1 cellular context compared by ENCODE assay signal in the genomic region with DNA sequence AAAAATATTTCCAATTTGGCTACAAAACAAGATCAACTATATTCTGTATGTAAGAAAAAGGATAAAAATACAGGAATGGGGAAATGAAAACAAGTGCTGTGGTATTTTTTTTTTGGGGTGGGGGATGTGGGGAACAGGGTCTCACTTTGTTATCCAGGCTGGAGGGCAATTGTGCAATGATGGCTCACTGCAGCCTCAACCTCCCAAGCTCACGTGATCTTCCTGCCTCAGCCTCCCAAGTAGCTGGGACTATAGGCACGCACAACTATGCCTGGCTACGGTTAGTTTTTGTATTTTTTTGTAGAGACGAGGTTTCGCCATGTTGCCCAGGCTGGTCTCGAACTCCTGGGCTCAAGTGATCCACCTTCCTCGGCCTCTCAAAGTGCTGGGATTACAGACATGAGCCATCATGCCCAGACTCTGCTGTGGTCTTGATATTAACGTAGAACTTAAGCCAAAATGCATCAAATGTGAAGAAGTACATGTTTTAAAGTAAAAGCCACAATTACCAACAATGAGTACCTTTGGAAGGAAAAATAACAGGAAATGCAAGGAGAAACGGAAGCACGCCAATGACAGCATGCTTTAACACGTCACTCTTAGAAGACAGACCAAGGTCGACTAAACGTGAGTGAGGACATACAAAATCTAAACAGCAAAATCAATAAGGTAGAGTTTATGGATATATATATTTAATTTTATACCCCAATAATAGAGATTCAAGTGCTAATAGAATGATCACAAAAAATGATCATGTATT.
TF ChIP-seq lines count a peak whose summit lies in the region.

No MANE protein-coding gene starts in this region.

TF ChIP-seq in H1, 55 proteins besides CTCF, POLR2A, EP300 and RAD21:
- no peak for TF ChIP-seq SP4 (IDR thresholded peaks at IDR 0.05; ENCODE audit: low read length)
- TF ChIP-seq TAF7 (optimal IDR thresholded peaks at IDR 0.05; ENCODE audit: borderline replicate concordance, low read depth, low read length), result no peak
- no peak for TF ChIP-seq KDM5A (IDR thresholded peaks at IDR 0.05; ENCODE audit: low read length)
- TF ChIP-seq, protein P1, sequence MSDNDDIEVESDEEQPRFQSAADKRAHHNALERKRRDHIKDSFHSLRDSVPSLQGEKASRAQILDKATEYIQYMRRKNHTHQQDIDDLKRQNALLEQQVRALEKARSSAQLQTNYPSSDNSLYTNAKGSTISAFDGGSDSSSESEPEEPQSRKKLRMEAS (IDR thresholded peaks at IDR 0.05), result no peak
- no peak for TF ChIP-seq SP1 (IDR thresholded peaks at IDR 0.05; ENCODE audit: low read depth, low read length)
- no peak for TF ChIP-seq RXRA (IDR thresholded peaks at IDR 0.05; ENCODE audit: insufficient read depth, low read depth, low read length)
- no peak for TF ChIP-seq RBBP5 (IDR thresholded peaks at IDR 0.05; ENCODE audit: borderline replicate concordance, low read depth, low read length)
- TF ChIP-seq TCF12 (IDR thresholded peaks at IDR 0.05; ENCODE audit: low read depth, low read length), result no peak
- no peak for TF ChIP-seq ASH2L (IDR thresholded peaks at IDR 0.05; ENCODE audit: low read length)
- no peak for TF ChIP-seq YY1 (IDR thresholded peaks at IDR 0.05; ENCODE audit: low read depth, low read length)
- no peak for TF ChIP-seq NANOG (IDR thresholded peaks at IDR 0.05; ENCODE audit: insufficient read depth, low read depth, low read length, poor library complexity, severe bottlenecking)
- TF ChIP-seq, protein P2, sequence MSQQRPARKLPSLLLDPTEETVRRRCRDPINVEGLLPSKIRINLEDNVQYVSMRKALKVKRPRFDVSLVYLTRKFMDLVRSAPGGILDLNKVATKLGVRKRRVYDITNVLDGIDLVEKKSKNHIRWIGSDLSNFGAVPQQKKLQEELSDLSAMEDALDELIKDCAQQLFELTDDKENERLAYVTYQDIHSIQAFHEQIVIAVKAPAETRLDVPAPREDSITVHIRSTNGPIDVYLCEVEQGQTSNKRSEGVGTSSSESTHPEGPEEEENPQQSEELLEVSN (IDR thresholded peaks at IDR 0.05), result no peak
- TF ChIP-seq JUND (IDR thresholded peaks at IDR 0.05; ENCODE audit: low read length), result no peak
- TF ChIP-seq BRCA1 (IDR thresholded peaks at IDR 0.05; ENCODE audit: low read depth, low read length), result no peak
